In genomic region chr14:84144166-84144565, GRCh38 we compare ENCODE assay signal across 23 cellular contexts.
DNase-seq lines count a peak whose midpoint lies in the region; ATAC-seq, FAIRE-seq and TF ChIP-seq lines count a peak whose summit lies in the region.
"Had no signal": no experiment of that assay in that cellular context is flagged by ENCODE, and none has a peak within 500 bp of the region (broad histone marks: within the 10 kb centered on the region; RNA-seq: fewer than 3 reads in every experiment).

No MANE protein-coding gene starts in this region.

- ATAC-seq in GM19467 (IDR thresholded peaks at IDR 0.05; ENCODE audit: unreplicated experiment), result no peak
- ATAC-seq: GM12878, HCT116 had no signal

- peak; percentile 4 for DNase-seq in COLO829 (ENCODE audit: low spot score)
- DNase-seq in amniotic stem cell (lab: John Stamatoyannopoulos, UW), result peak; percentile 10
- peak; percentile 58 for DNase-seq in endothelial cell of umbilical vein (ENCODE audit: low read depth, low spot score)
- DNase-seq in osteocyte (ENCODE audit: extremely low spot score, unreplicated experiment), result no peak
- DNase-seq in NCI-H510A treated with DMSO at 0.1 percent for 48 hours (lab: John Stamatoyannopoulos, UW), result no peak
- DNase-seq in GM23248, result no peak
- DNase-seq in breast epithelium (ENCODE audit: low spot score in 2 of 2), result no peak
- DNase-seq: Caco-2; DMS53; KBM-7; NCI-H1048; NCI-H2227 treated with DMSO at 0.1 percent for 48 hours; NCI-H69; NK-92 treated with Interleukin-12 subunit alpha and Interleukin-12 subunit beta, amount 100 ng/mL, for 24 hours; OCI-M1; RPMI8226; SJCRH30 had no signal

- TF ChIP-seq POLR2A in endothelial cell of umbilical vein (IDR thresholded peaks at IDR 0.05; ENCODE audit: low read depth, low read length), result no peak
- TF ChIP-seq POLR2A in breast epithelium (IDR thresholded peaks at IDR 0.05), result no peak

- H3K27me3 ChIP-seq in endothelial cell of umbilical vein (ENCODE audit: control insufficient read depth in 2 of 2, insufficient read depth in 2 of 2, low read length in 2 of 2), result no peaks in the 10 kb centered on the region
- H3K27me3 ChIP-seq in GM23248 (replicated peaks; ENCODE audit: insufficient read depth), result no peaks in the 10 kb centered on the region
- no peaks in the 10 kb centered on the region for H3K27me3 ChIP-seq in breast epithelium
- H3K27me3 ChIP-seq: SJCRH30 had no signal

- 41 to 49% methylated on average over 2 of the region's 2 CpGs for WGBS in GM23248 (ENCODE audit: low coverage in 1 of 2, low lambda C conversion rate in 2 of 2, missing lambda C conversion rate in 2 of 2), 2 experiments

- peak; percentile 40 for FAIRE-seq in endothelial cell of umbilical vein (lab: Jason Lieb, UNC)
- FAIRE-seq: A204.1, GM12878, GM18507 had no signal

- no peak overlapping the region for H3K4me3 Mint-ChIP-seq in osteocyte (ENCODE audit: unreplicated experiment)
- H3K4me3 Mint-ChIP-seq: CD14-positive monocyte had no signal

- H3K27ac ChIP-seq in endothelial cell of umbilical vein (ENCODE audit: insufficient read depth, low read depth, low read length) (no peak overlapping the region), GM23248 (no peak overlapping the region), breast epithelium (no peak overlapping the region)
- H3K27ac ChIP-seq: SJCRH30 had no signal

- peaks cover 27% of the 10 kb centered on the region for H3K4me1 Mint-ChIP-seq in osteocyte (ENCODE audit: unreplicated experiment)
- H3K4me1 Mint-ChIP-seq: CD14-positive monocyte had no signal

- H3K4me2 ChIP-seq in endothelial cell of umbilical vein (ENCODE audit: insufficient read depth, low read length), result peak overlapping the region; percentile 53
- no peak overlapping the region for H3K4me2 ChIP-seq in GM23248 (ENCODE audit: unreplicated experiment)

- intact Hi-C loops in endothelial cell of umbilical vein (cut with micrococcal nuclease), result loop anchor here (1.0 to 10.0 kb wide), 5 partner anchors 14 to 821 kb away; no protein-coding TSS in a partner anchor
- intact Hi-C loops in breast epithelium (cut with DNase I; ENCODE audit: low total_unique reads), result no loop called here

- H3K27ac Mint-ChIP-seq in osteocyte (ENCODE audit: unreplicated experiment), result peak overlapping the region; percentile 78
- H3K27ac Mint-ChIP-seq: CD14-positive monocyte had no signal

- no peak overlapping the region for H3K4me3 ChIP-seq in endothelial cell of umbilical vein (replicated peaks in 1 of 3; ENCODE audit: insufficient read depth in 1 of 3, low read depth in 1 of 3, low read length in 3 of 3)
- H3K4me3 ChIP-seq in GM23248, result no peak overlapping the region
- no peak overlapping the region for H3K4me3 ChIP-seq in breast epithelium
- H3K4me3 ChIP-seq: GM12878, SJCRH30 had no signal

- no peaks in the 10 kb centered on the region for H3F3A ChIP-seq in GM23248 (ENCODE audit: insufficient read depth)

- H2AFZ ChIP-seq in endothelial cell of umbilical vein (ENCODE audit: low read depth, low read length) (no peak overlapping the region), GM23248 (no peak overlapping the region)

- in situ Hi-C loops in GM23248 (cut with MboI), result no loop called here

- peaks cover 4% of the 10 kb centered on the region for H3K9me3 Mint-ChIP-seq in osteocyte (ENCODE audit: unreplicated experiment)

- H3K79me2 ChIP-seq in endothelial cell of umbilical vein (ENCODE audit: control insufficient read depth, insufficient read depth, low read length) (no peaks in the 10 kb centered on the region), GM23248 (ENCODE audit: insufficient read depth) (no peaks in the 10 kb centered on the region)

- H3K9ac ChIP-seq in endothelial cell of umbilical vein (replicated peaks; ENCODE audit: extremely low read depth, insufficient read depth, low read length), result no peak overlapping the region
- no peak overlapping the region for H3K9ac ChIP-seq in GM23248

- no peaks in the 10 kb centered on the region for H3K9me2 ChIP-seq in GM23248 (ENCODE audit: insufficient read depth)

- no peaks in the 10 kb centered on the region for H3K36me3 ChIP-seq in endothelial cell of umbilical vein (ENCODE audit: control insufficient read depth in 2 of 2, extremely low read depth in 1 of 2, insufficient read depth in 2 of 2, low read length in 2 of 2)
- no peaks in the 10 kb centered on the region for H3K36me3 ChIP-seq in GM23248 (ENCODE audit: low read depth)
- H3K36me3 ChIP-seq in breast epithelium, result no peaks in the 10 kb centered on the region
- H3K36me3 ChIP-seq: SJCRH30 had no signal

- H3K4me1 ChIP-seq in endothelial cell of umbilical vein (ENCODE audit: control insufficient read depth, extremely low read depth, insufficient read depth, low read length) (peaks cover 9% of the 10 kb centered on the region), GM23248 (ENCODE audit: insufficient read depth) (no peaks in the 10 kb centered on the region), breast epithelium (no peaks in the 10 kb centered on the region)
- H3K4me1 ChIP-seq: Caco-2, SJCRH30 had no signal

- CTCF ChIA-PET in endothelial cell of umbilical vein (lab: Charles Lee), result interaction anchor here (1.2 kb wide), 1 partner anchor 32 kb away, joined by 4 read pairs; no protein-coding TSS in a partner anchor

- dilution Hi-C loops in endothelial cell of umbilical vein (cut with MboI; ENCODE audit: extremely low pct_ligation_motif_present, low sequenced_read_pairs), result no loop called here

- no peaks in the 10 kb centered on the region for H3K36me3 Mint-ChIP-seq in osteocyte (ENCODE audit: unreplicated experiment)
- H3K36me3 Mint-ChIP-seq: CD14-positive monocyte had no signal

- TF ChIP-seq CTCF in endothelial cell of umbilical vein (IDR thresholded peaks at IDR 0.05; ENCODE audit: extremely low read depth in 1 of 2, insufficient read depth in 1 of 2, low read depth in 1 of 2, low read length in 2 of 2) (no peak), osteocyte (IDR thresholded peaks at IDR 0.05) (no peak), breast epithelium (IDR thresholded peaks at IDR 0.05) (no peak)

- no peaks in the 10 kb centered on the region for H3K9me1 ChIP-seq in endothelial cell of umbilical vein (replicated peaks; ENCODE audit: control insufficient read depth, extremely low read depth, insufficient read depth, low read length)

- POLR2A ChIA-PET in endothelial cell of umbilical vein (lab: Charles Lee), result no interaction called here

- no TSS peak for BruUV-seq in endothelial cell of umbilical vein (replicated peaks; lab: Mats Ljungman, UMichigan)

- no peaks in the 10 kb centered on the region for H3K9me3 ChIP-seq in endothelial cell of umbilical vein (replicated peaks; ENCODE audit: control insufficient read depth, insufficient read depth, low read length)
- H3K9me3 ChIP-seq in GM23248 (ENCODE audit: low read depth), result no peaks in the 10 kb centered on the region
- H3K9me3 ChIP-seq in breast epithelium, result no peaks in the 10 kb centered on the region
- H3K9me3 ChIP-seq: Caco-2, SJCRH30 had no signal

- no peaks in the 10 kb centered on the region for H3K27me3 Mint-ChIP-seq in osteocyte (ENCODE audit: unreplicated experiment)

- no peaks in the 10 kb centered on the region for H4K20me1 ChIP-seq in endothelial cell of umbilical vein (replicated peaks; ENCODE audit: control insufficient read depth, extremely low read depth, insufficient read depth, low read length)
- no peaks in the 10 kb centered on the region for H4K20me1 ChIP-seq in GM23248 (ENCODE audit: insufficient read depth)

TF ChIP-seq in endothelial cell of umbilical vein, 7 proteins besides CTCF, POLR2A, EP300 and RAD21:
- TF ChIP-seq FOS (IDR thresholded peaks at IDR 0.05; ENCODE audit: borderline replicate concordance, insufficient read depth, low read length) (peak; percentile 46), POLR2AphosphoS5 (IDR thresholded peaks at IDR 0.05; ENCODE audit: insufficient read depth, low read depth, low read length) (no peak), JUN (IDR thresholded peaks at IDR 0.05; ENCODE audit: borderline replicate concordance, insufficient read depth, insufficient read length, low read depth) (peak; percentile 46), GATA2 (IDR thresholded peaks at IDR 0.05; ENCODE audit: insufficient read depth, insufficient read length, low read depth, low read length) (no peak), MAX (IDR thresholded peaks at IDR 0.05; ENCODE audit: insufficient read depth, insufficient read length) (no peak)

Comparison
In these comparisons a context has a peak if more than half of its experiments do, and no peak if none do; other contexts are left out.
1. DNase-seq: peak in COLO829 (single experiment), amniotic stem cell (single experiment) and endothelial cell of umbilical vein (single experiment); none in osteocyte (single experiment), NCI-H510A treated with DMSO at 0.1 percent for 48 hours (single experiment), GM23248 (single experiment) and breast epithelium (0 of 2).